ENCODE assay signal across 26 cellular contexts in genomic region chr7:70565723-70566122, GRCh38.
DNase-seq lines count a peak whose midpoint lies in the region; ATAC-seq, FAIRE-seq and TF ChIP-seq lines count a peak whose summit lies in the region.
"Had no signal": no experiment of that assay in that cellular context is flagged by ENCODE, and none has a peak within 500 bp of the region (broad histone marks: within the 10 kb centered on the region; RNA-seq: fewer than 3 reads in every experiment).

No MANE protein-coding gene starts in this region.

- no peak overlapping the region for H2AFZ ChIP-seq in astrocyte (ENCODE audit: low read depth, low read length)
- H2AFZ ChIP-seq: GM23338 had no signal

- H3K79me2 ChIP-seq in astrocyte (ENCODE audit: insufficient read depth, low read length), result no peaks in the 10 kb centered on the region

- no peaks in the 10 kb centered on the region for H4K20me1 ChIP-seq in astrocyte (ENCODE audit: insufficient read depth, low read length)
- H4K20me1 ChIP-seq: BLaER1 treated with 17β-estradiol and CSF1 and Interleukin-3, amounts not matched to agents 10 nM and 100 nM had no signal

- peak; percentile 72 for ATAC-seq in left colon
- ATAC-seq: A549, GM23338, HCT116 had no signal

- peaks cover 3% of the 10 kb centered on the region for H3K36me3 Mint-ChIP-seq in astrocyte (ENCODE audit: low read depth, unreplicated experiment)
- H3K36me3 Mint-ChIP-seq: CD14-positive monocyte had no signal

- H3K4me2 ChIP-seq in astrocyte (ENCODE audit: low read length), result no peak overlapping the region
- H3K4me2 ChIP-seq: A549, GM23338 had no signal

- H3K9me3 ChIP-seq in astrocyte (ENCODE audit: insufficient read depth, low read depth, low read length) (no peaks in the 10 kb centered on the region), small intestine (ENCODE audit: control insufficient read depth, low read depth) (no peaks in the 10 kb centered on the region)
- H3K9me3 ChIP-seq: A549; BE2C; BLaER1 treated with 17β-estradiol and CSF1 and Interleukin-3, amounts not matched to agents 10 nM and 100 nM had no signal

- H3K4me3 ChIP-seq in astrocyte (ENCODE audit: insufficient read depth, low read depth, low read length) (no peak overlapping the region), small intestine (ENCODE audit: low read depth in 1 of 2, low read length in 2 of 2) (no peak overlapping the region)
- H3K4me3 ChIP-seq: A549; BLaER1 treated with 17β-estradiol and CSF1 and Interleukin-3, amounts not matched to agents 10 nM and 100 nM; GM23338 had no signal

- H3K36me3 ChIP-seq in astrocyte (ENCODE audit: insufficient read depth, low read length), result no peaks in the 10 kb centered on the region
- no peaks in the 10 kb centered on the region for H3K36me3 ChIP-seq in small intestine (ENCODE audit: control insufficient read depth in 2 of 2, insufficient read depth in 2 of 2, low read length in 2 of 2)
- H3K36me3 ChIP-seq: BE2C had no signal

- FAIRE-seq in astrocyte (lab: Jason Lieb, UNC), result peak; percentile 41
- FAIRE-seq in small intestine (lab: Jason Lieb, UNC), result no peak
- FAIRE-seq: A549, D721Med, GM12892, GM19239 had no signal

- H3K9ac ChIP-seq in astrocyte (ENCODE audit: low read length), result no peak overlapping the region
- H3K9ac ChIP-seq: BLaER1 treated with 17β-estradiol and CSF1 and Interleukin-3, amounts not matched to agents 10 nM and 100 nM had no signal

- no peak overlapping the region for H3K4me3 Mint-ChIP-seq in astrocyte (ENCODE audit: unreplicated experiment)
- H3K4me3 Mint-ChIP-seq: CD14-positive monocyte; CD4-positive, alpha-beta T cell; CD8-positive, alpha-beta memory T cell; GM23338; H9 had no signal

- H3K4me1 ChIP-seq in astrocyte (ENCODE audit: insufficient read depth, low read length) (peaks cover 10% of the 10 kb centered on the region), small intestine (ENCODE audit: control insufficient read depth in 2 of 2, insufficient read depth in 1 of 2, low read depth in 1 of 2, low read length in 1 of 2) (peaks cover 2 to 5% of the 10 kb centered on the region in 2 donors)

- POLR2A ChIA-PET in GM10248 (lab: Yijun Ruan, JAX), result no interaction called here

- no peaks in the 10 kb centered on the region for H3K27me3 Mint-ChIP-seq in astrocyte (ENCODE audit: low read depth, unreplicated experiment)
- H3K27me3 Mint-ChIP-seq: CD4-positive, alpha-beta T cell had no signal

- 24 to 49% (median 38%) methylated on average over 4 of the region's 4 CpGs for WGBS in small intestine, 3 donors

- H3K27ac ChIP-seq in astrocyte (ENCODE audit: low read depth, low read length), result no peak overlapping the region
- no peak overlapping the region for H3K27ac ChIP-seq in small intestine (ENCODE audit: low read depth in 1 of 2, low read length in 1 of 2)
- H3K27ac ChIP-seq: A549; BLaER1 treated with 17β-estradiol and CSF1 and Interleukin-3, amounts not matched to agents 10 nM and 100 nM had no signal

- no peak for TF ChIP-seq CTCF in astrocyte (IDR thresholded peaks at IDR 0.05; ENCODE audit: insufficient read depth, low read depth, low read length)
- TF ChIP-seq CTCF in GM10248 (IDR thresholded peaks at IDR 0.05; ENCODE audit: control extremely low read depth, extremely low read depth, low read depth, missing control alignments), result no peak

- CTCF ChIA-PET in GM10248 (lab: Yijun Ruan, JAX), result interaction anchor here (1.4 kb wide), 1 partner anchor 15 kb away, joined by 4 read pairs; no protein-coding TSS in a partner anchor

- intact Hi-C loops in left colon (cut with DNase I, micrococcal nuclease), result no loop called here

- no peak overlapping the region for H3K27ac Mint-ChIP-seq in astrocyte (ENCODE audit: unreplicated experiment)
- H3K27ac Mint-ChIP-seq: CD14-positive monocyte; CD4-positive, alpha-beta T cell; GM23338; H9 had no signal

- peaks cover 7% of the 10 kb centered on the region for H3K9me3 Mint-ChIP-seq in astrocyte (ENCODE audit: unreplicated experiment)
- H3K9me3 Mint-ChIP-seq: CD4-positive, alpha-beta T cell; CD8-positive, alpha-beta memory T cell; GM23338; H9 had no signal

- H3K27me3 ChIP-seq in astrocyte (ENCODE audit: insufficient read depth, low read length) (no peaks in the 10 kb centered on the region), small intestine (ENCODE audit: control insufficient read depth in 2 of 2, insufficient read depth in 2 of 2, low read length in 2 of 2) (no peaks in the 10 kb centered on the region)
- H3K27me3 ChIP-seq: BE2C; BLaER1 treated with 17β-estradiol and CSF1 and Interleukin-3, amounts not matched to agents 10 nM and 100 nM had no signal

- DNase-seq in astrocyte (ENCODE audit: low read depth) (no peak), left colon (no peak), mucosa of gallbladder (ENCODE audit: low spot score) (peak; percentile 25), small intestine (peak; percentile 30), GM10248 (ENCODE audit: extremely low spot score) (no peak), GDM1 (lab: John Stamatoyannopoulos, UW) (no peak), glomerular visceral epithelial cell (ENCODE audit: extremely low spot score) (no peak)
- DNase-seq: 8988T; ACHN; AML-193; BE2C; CD4-positive, alpha-beta T cell; CD8-positive, alpha-beta memory T cell; DMS 273 treated with DMSO at 0.1 percent for 48 hours; DMS79; EL; GF-D8; H9 had no signal

- peaks cover 19% of the 10 kb centered on the region for H3K4me1 Mint-ChIP-seq in astrocyte (ENCODE audit: low read depth, unreplicated experiment)
- H3K4me1 Mint-ChIP-seq: CD14-positive monocyte; CD8-positive, alpha-beta memory T cell had no signal

Comparison
In these comparisons a context has a peak if more than half of its experiments do, and no peak if none do; other contexts are left out.
1. DNase-seq: peak in mucosa of gallbladder (single experiment) and small intestine (single experiment); none in astrocyte (single experiment), left colon (0 of 2), GM10248 (single experiment), GDM1 (single experiment) and glomerular visceral epithelial cell (single experiment).